ENCODE assay signal across 12 cellular contexts in genomic region chr20:43736588-43737091, GRCh38. TPM values are rescaled to one million over a fixed set of nuclear protein-coding genes. Genes with fewer than 3 reads are reported as not detected.
A peak's percentile ranks its signal among the peaks of the same experiment; 100 is the strongest.
DNase-seq lines count a peak whose midpoint lies in the region; ATAC-seq and TF ChIP-seq lines count a peak whose summit lies in the region.
"Had no signal": no experiment of that assay in that cellular context is flagged by ENCODE, and none has a peak within 500 bp of the region (broad histone marks: within the 10 kb centered on the region; RNA-seq: fewer than 3 reads in every experiment).

No MANE protein-coding gene starts in this region.

- TF ChIP-seq POLR2A in esophagus squamous epithelium (IDR thresholded peaks at IDR 0.05) (no peak), esophagus muscularis mucosa (IDR thresholded peaks at IDR 0.05; ENCODE audit: low read depth) (no peak)

- H3K9me3 ChIP-seq in esophagus squamous epithelium = no peaks in the 10 kb centered on the region
- no peaks in the 10 kb centered on the region for H3K9me3 ChIP-seq in esophagus muscularis mucosa

- TF ChIP-seq CTCF in esophagus squamous epithelium (IDR thresholded peaks at IDR 0.05) (no peak), esophagus muscularis mucosa (IDR thresholded peaks at IDR 0.05) (no peak)

- no peak overlapping the region for H3K4me3 ChIP-seq in esophagus squamous epithelium
- no peak overlapping the region for H3K4me3 ChIP-seq in esophagus muscularis mucosa
- H3K4me3 ChIP-seq: PC-9 had no signal

- no peaks in the 10 kb centered on the region for H3K9me3 Mint-ChIP-seq in activated T-cell treated with anti-CD3 and anti-CD28 coated beads, Interleukin-2, amount 50 U/mL, for 24 hours

- H3K4me1 ChIP-seq in esophagus squamous epithelium (no peaks in the 10 kb centered on the region), esophagus muscularis mucosa (no peaks in the 10 kb centered on the region)

- H3K4me3 Mint-ChIP-seq in activated T-cell treated with anti-CD3 and anti-CD28 coated beads, Interleukin-2, amount 50 U/mL, for 24 hours = no peak overlapping the region

- peaks cover 34% of the 10 kb centered on the region for H3K4me1 Mint-ChIP-seq in activated T-cell treated with anti-CD3 and anti-CD28 coated beads, Interleukin-2, amount 50 U/mL, for 24 hours (ENCODE audit: low read depth)

- DNase-seq in activated T-cell treated with anti-CD3 and anti-CD28 coated beads, Interleukin-2, amount 50 U/mL, for 24 hours = no peak
- DNase-seq in activated T-cell treated with anti-CD3 and anti-CD28 coated beads for 4 hours (no peak), globus pallidus (ENCODE audit: low spot score) (no peak), esophagus squamous epithelium (lab: John Stamatoyannopoulos, UW) (no peak), esophagus muscularis mucosa (ENCODE audit: extremely low spot score) (no peak)
- DNase-seq in activated CD4-positive, alpha-beta T cell treated with anti-CD3 and anti-CD28 coated beads, Interleukin-2, amount 50 U/mL, for 48 hours = peak; percentile 40 to 53
- peak; percentile 65 for DNase-seq in stimulated activated CD8-positive, alpha-beta memory T cell treated with anti-CD3 and anti-CD28 coated beads, Interleukin-4, amount 100 ng/mL, for 48 hours

- no peaks in the 10 kb centered on the region for H3K36me3 Mint-ChIP-seq in activated T-cell treated with anti-CD3 and anti-CD28 coated beads, Interleukin-2, amount 50 U/mL, for 24 hours (ENCODE audit: low read depth)

- peak; percentile 68 for ATAC-seq in HG03108 (IDR thresholded peaks at IDR 0.05; ENCODE audit: unreplicated experiment)

- H3K27me3 Mint-ChIP-seq in activated T-cell treated with anti-CD3 and anti-CD28 coated beads, Interleukin-2, amount 50 U/mL, for 24 hours = peaks cover 2% of the 10 kb centered on the region

- 50 to 83% methylated on average over 1 of the region's 1 CpG for WGBS in esophagus squamous epithelium, 2 donors
- WGBS in esophagus muscularis mucosa = 76% methylated on average over 1 of the region's 1 CpG

- no peak overlapping the region for H3K27ac ChIP-seq in esophagus squamous epithelium
- H3K27ac ChIP-seq in esophagus muscularis mucosa (replicated peaks in 1 of 4) = no peak overlapping the region
- H3K27ac ChIP-seq: C4-2B, PC-9 had no signal

- intact Hi-C loops in esophagus squamous epithelium (cut with DNase I) (no loop called here), esophagus muscularis mucosa (cut with DNase I) (no loop called here)

- peak overlapping the region; percentile 77 for H3K27ac Mint-ChIP-seq in activated T-cell treated with anti-CD3 and anti-CD28 coated beads, Interleukin-2, amount 50 U/mL, for 24 hours

- peaks cover 0 to 24% (median 0%) of the 10 kb centered on the region in 4 donors for H3K27me3 ChIP-seq in esophagus squamous epithelium
- peaks cover 0 to 13% (median 0%) of the 10 kb centered on the region in 4 donors for H3K27me3 ChIP-seq in esophagus muscularis mucosa

- TF ChIP-seq EP300 in esophagus muscularis mucosa (IDR thresholded peaks at IDR 0.05) = no peak

- H3K36me3 ChIP-seq in esophagus squamous epithelium = no peaks in the 10 kb centered on the region
- H3K36me3 ChIP-seq in esophagus muscularis mucosa = no peaks in the 10 kb centered on the region

RNA-seq across cellular contexts. Expression of gene GTSF1L, which starts 9.8 kb away (rescaled TPM):
- not detected for total RNA-seq in esophagus squamous epithelium
- not detected for total RNA-seq in esophagus muscularis mucosa
- total RNA-seq: aorta, PC-9, skeletal muscle tissue had no signal

Comparison
In these comparisons a context has a peak if more than half of its experiments do, and no peak if none do; other contexts are left out.
1. DNase-seq: peak in activated CD4-positive, alpha-beta T cell treated with anti-CD3 and anti-CD28 coated beads, Interleukin-2, amount 50 U/mL, for 48 hours (2 of 2) and stimulated activated CD8-positive, alpha-beta memory T cell treated with anti-CD3 and anti-CD28 coated beads, Interleukin-4, amount 100 ng/mL, for 48 hours (single experiment); none in activated T-cell treated with anti-CD3 and anti-CD28 coated beads, Interleukin-2, amount 50 U/mL, for 24 hours (single experiment), activated T-cell treated with anti-CD3 and anti-CD28 coated beads for 4 hours (single experiment), globus pallidus (single experiment), esophagus squamous epithelium (single experiment) and esophagus muscularis mucosa (single experiment).